ENCODE assay signal across 21 cellular contexts in genomic region chr2:112201706-112202430, GRCh38.
"Had no signal": no experiment of that assay in that cellular context is flagged by ENCODE, and none has a peak within 500 bp of the region (broad histone marks: within the 10 kb centered on the region; RNA-seq: fewer than 3 reads in every experiment).

No MANE protein-coding gene starts in this region.

- DNase-seq: activated B cell treated with CpG ODN at 0.5 μM for 24 hours; activated CD4-positive, alpha-beta memory T cell treated with anti-CD3 and anti-CD28 coated beads, Interleukin-2, amount 10 ng/mL, durations not matched to agents 7 days and 5 days; activated CD4-positive, alpha-beta T cell treated with anti-CD3 and anti-CD28 coated beads for 4 hours; activated CD8-positive, alpha-beta memory T cell treated with anti-CD3 and anti-CD28 coated beads, Interleukin-2, amount 10 ng/mL, durations not matched to agents 7 days and 5 days; activated effector memory CD4-positive, alpha-beta T cell treated with anti-CD3 and anti-CD28 coated beads, Interleukin-2, amount 50 U/mL, for 16 hours; activated naive CD4-positive, alpha-beta T cell treated with anti-CD3 and anti-CD28 coated beads, Interleukin-2, amount 10 ng/mL, durations not matched to agents 7 days and 5 days; activated T-cell treated with anti-CD3 and anti-CD28 coated beads for 4 hours; amygdala; effector memory CD4-positive, alpha-beta T cell; left ventricle myocardium inferior; mammary epithelial cell; natural killer cell; SK-N-SH; stimulated activated CD4-positive, alpha-beta T cell treated with anti-CD3 and anti-CD28 coated beads, Interleukin-4, amount 100 ng/mL, for 24 hours; stimulated activated naive CD8-positive, alpha-beta T cell treated with anti-CD3 and anti-CD28 coated beads, Interleukin-15, Interleukin-2, amounts not matched to agents 100 U/mL and 50 U/mL, for 24 hours; upper lobe of right lung had no signal

- H3K27ac Mint-ChIP-seq: activated B cell treated with CpG ODN at 0.5 μM for 24 hours; activated CD4-positive, alpha-beta memory T cell treated with anti-CD3 and anti-CD28 coated beads, Interleukin-2, amount 10 ng/mL, durations not matched to agents 7 days and 5 days; activated CD8-positive, alpha-beta memory T cell treated with anti-CD3 and anti-CD28 coated beads, Interleukin-2, amount 10 ng/mL, durations not matched to agents 7 days and 5 days; activated naive CD4-positive, alpha-beta T cell treated with anti-CD3 and anti-CD28 coated beads, Interleukin-2, amount 10 ng/mL, durations not matched to agents 7 days and 5 days; dendritic cell treated with granulocyte-macrophage colony-stimulating factor and Interleukin-4, amounts not matched to agents 40 ng/mL and 50 ng/mL, for 4 days; mesothelial cell of epicardium; natural killer cell had no signal

- H3K27ac ChIP-seq: cardiac muscle cell, foreskin keratinocyte, left ventricle myocardium inferior, prostate gland, upper lobe of right lung had no signal

- H3K36me3 ChIP-seq: cardiac muscle cell, left ventricle myocardium inferior, prostate gland, upper lobe of right lung had no signal

- H3K9me3 ChIP-seq: prostate gland had no signal

- H3K4me2 ChIP-seq: SK-N-SH had no signal

- H3K27me3 Mint-ChIP-seq: activated B cell treated with CpG ODN at 0.5 μM for 24 hours; activated CD4-positive, alpha-beta memory T cell treated with anti-CD3 and anti-CD28 coated beads, Interleukin-2, amount 10 ng/mL, durations not matched to agents 7 days and 5 days; activated naive CD4-positive, alpha-beta T cell treated with anti-CD3 and anti-CD28 coated beads, Interleukin-2, amount 10 ng/mL, durations not matched to agents 7 days and 5 days; dendritic cell treated with granulocyte-macrophage colony-stimulating factor and Interleukin-4, amounts not matched to agents 40 ng/mL and 50 ng/mL, for 4 days had no signal

- ATAC-seq: activated CD8-positive, alpha-beta memory T cell treated with anti-CD3 and anti-CD28 coated beads, Interleukin-2, amount 10 ng/mL, durations not matched to agents 7 days and 5 days; foreskin keratinocyte; natural killer cell; stimulated activated naive CD8-positive, alpha-beta T cell treated with anti-CD3 and anti-CD28 coated beads, Interleukin-15, Interleukin-2, amounts not matched to agents 100 U/mL and 50 U/mL, for 24 hours; upper lobe of right lung had no signal

- H3K4me3 Mint-ChIP-seq: activated B cell treated with CpG ODN at 0.5 μM for 24 hours; activated CD4-positive, alpha-beta memory T cell treated with anti-CD3 and anti-CD28 coated beads, Interleukin-2, amount 10 ng/mL, durations not matched to agents 7 days and 5 days; activated CD8-positive, alpha-beta memory T cell treated with anti-CD3 and anti-CD28 coated beads, Interleukin-2, amount 10 ng/mL, durations not matched to agents 7 days and 5 days; activated naive CD4-positive, alpha-beta T cell treated with anti-CD3 and anti-CD28 coated beads, Interleukin-2, amount 10 ng/mL, durations not matched to agents 7 days and 5 days; dendritic cell treated with granulocyte-macrophage colony-stimulating factor and Interleukin-4, amounts not matched to agents 40 ng/mL and 50 ng/mL, for 4 days; mesothelial cell of epicardium; natural killer cell had no signal

- H3K4me1 Mint-ChIP-seq: activated B cell treated with CpG ODN at 0.5 μM for 24 hours; activated CD4-positive, alpha-beta memory T cell treated with anti-CD3 and anti-CD28 coated beads, Interleukin-2, amount 10 ng/mL, durations not matched to agents 7 days and 5 days; activated CD8-positive, alpha-beta memory T cell treated with anti-CD3 and anti-CD28 coated beads, Interleukin-2, amount 10 ng/mL, durations not matched to agents 7 days and 5 days; natural killer cell had no signal

- H3K4me3 ChIP-seq: cardiac muscle cell, left ventricle myocardium inferior, prostate gland, upper lobe of right lung had no signal

- H3K4me1 ChIP-seq: foreskin keratinocyte, left ventricle myocardium inferior, prostate gland, upper lobe of right lung had no signal

- H3K9ac ChIP-seq: SK-N-SH had no signal

- H3K27me3 ChIP-seq: cardiac muscle cell, upper lobe of right lung had no signal
